ENCODE assay signal across 8 cellular contexts in genomic region chr17:57988301-57989010, GRCh38. TPM values are rescaled to one million over a fixed set of nuclear protein-coding genes. Genes with fewer than 3 reads are reported as not detected.
DNase-seq lines count a peak whose midpoint lies in the region; ATAC-seq and TF ChIP-seq lines count a peak whose summit lies in the region.

No MANE protein-coding gene starts in this region.

- H2AFZ ChIP-seq in neural progenitor cell (replicated peaks) = peak overlapping the region; percentile 26

- DNase-seq in Caki2 (ENCODE audit: low read depth) (peak; percentile 54), NT2/D1 (ENCODE audit: low read depth, low spot score) (no peak), foreskin melanocyte (peak; percentile 49), neural progenitor cell (ENCODE audit: low spot score) (no peak), ureter (ENCODE audit: low spot score) (peak; percentile 73)
- peak; percentile 4 for DNase-seq in activated T-helper 9 cell treated with anti-CD3 and anti-CD28 coated beads, Interleukin-2, amount 50 U/mL, for 16 hours (ENCODE audit: low read depth)

- H3K27me3 Mint-ChIP-seq in neural progenitor cell (ENCODE audit: insufficient read depth, low read depth) = peaks cover 2% of the 10 kb centered on the region

- H3K4me2 ChIP-seq in neural progenitor cell = peak overlapping the region; percentile 94

- H3K4me1 ChIP-seq in NT2/D1 (ENCODE audit: insufficient read depth, insufficient read length) (peaks cover 3% of the 10 kb centered on the region), neural progenitor cell (peaks cover 62% of the 10 kb centered on the region)

- peak overlapping the region; percentile 94 for H3K9ac ChIP-seq in NT2/D1 (ENCODE audit: insufficient read length, low read depth)
- H3K9ac ChIP-seq in neural progenitor cell = peak overlapping the region; percentile 47

- peak overlapping the region; percentile 94 for H3K4me3 Mint-ChIP-seq in neural progenitor cell

- peaks cover 77% of the 10 kb centered on the region for H3K4me1 Mint-ChIP-seq in neural progenitor cell

- H3F3A ChIP-seq in neural progenitor cell (ENCODE audit: low read depth) = peaks cover 84% of the 10 kb centered on the region

- H3K27ac ChIP-seq in neural progenitor cell = peak overlapping the region; percentile 98

- H3K4me3 ChIP-seq in NT2/D1 (ENCODE audit: insufficient read length, low read depth) (peak overlapping the region; percentile 86), neural progenitor cell (peak overlapping the region; percentile 69)

- no peaks in the 10 kb centered on the region for H3K9me3 ChIP-seq in NT2/D1 (ENCODE audit: insufficient read depth, low read length)
- H3K9me3 ChIP-seq in neural progenitor cell (ENCODE audit: low read depth) = no peaks in the 10 kb centered on the region

- H3K36me3 ChIP-seq in NT2/D1 (ENCODE audit: insufficient read depth, insufficient read length, low read length) (peaks cover 14% of the 10 kb centered on the region), neural progenitor cell (no peaks in the 10 kb centered on the region)

- in situ Hi-C loops in Caki2 (cut with HindIII; ENCODE audit: low pct_unique_long_range_greater_than_20kb, low sequenced_read_pairs) = no loop called here

- TF ChIP-seq CTCF in neural progenitor cell (IDR thresholded peaks at IDR 0.05) = no peak

- peaks cover 43% of the 10 kb centered on the region for H3K79me2 ChIP-seq in neural progenitor cell (ENCODE audit: low read depth)

- H3K36me3 Mint-ChIP-seq in neural progenitor cell = peaks cover 5% of the 10 kb centered on the region

- ATAC-seq in GM19395 (IDR thresholded peaks at IDR 0.05; ENCODE audit: unreplicated experiment) = peak; percentile 73
- peak; percentile 51 for ATAC-seq in HG03457 (IDR thresholded peaks at IDR 0.05; ENCODE audit: unreplicated experiment)

- no peaks in the 10 kb centered on the region for H3K27me3 ChIP-seq in NT2/D1 (ENCODE audit: insufficient read depth, insufficient read length)
- H3K27me3 ChIP-seq in neural progenitor cell = no peaks in the 10 kb centered on the region

- H3K9me3 Mint-ChIP-seq in neural progenitor cell = no peaks in the 10 kb centered on the region

- peak overlapping the region; percentile 99 for H3K27ac Mint-ChIP-seq in neural progenitor cell

- peaks cover 44% of the 10 kb centered on the region for H4K20me1 ChIP-seq in neural progenitor cell (ENCODE audit: low read depth)

RNA-seq across cellular contexts. Expression of gene VEZF1, which starts 0.4 kb away (rescaled TPM):
- 20.9 and 44.0 TPM in 2 replicates for total RNA-seq in Caki2 (2014; rRNA removed; shearing (Covaris generic); ENCODE audit: low replicate concordance)
- total RNA-seq in neural progenitor cell (ENCODE audit: low replicate concordance) (90.4 and 103 TPM in 2 replicates), ureter (75.6 TPM)

RNA-seq across cellular contexts. Expression of gene SRSF1, which starts 18.6 kb away (rescaled TPM):
- 242 and 309 TPM in 2 replicates for total RNA-seq in Caki2 (2014; rRNA removed; shearing (Covaris generic); ENCODE audit: low replicate concordance)
- total RNA-seq in neural progenitor cell (ENCODE audit: low replicate concordance) (436 and 556 TPM in 2 replicates), ureter (205 TPM)

RNA-seq across cellular contexts. Expression of gene CUEDC1, which starts 33.2 kb away (rescaled TPM):
- 24.8 and 47.7 TPM in 2 replicates for total RNA-seq in Caki2 (2014; rRNA removed; shearing (Covaris generic); ENCODE audit: low replicate concordance)
- total RNA-seq in neural progenitor cell (ENCODE audit: low replicate concordance) (8.8 and 14.7 TPM in 2 replicates), ureter (36.9 TPM)

Comparison
In these comparisons a context has a peak if more than half of its experiments do, and no peak if none do; other contexts are left out.
1. DNase-seq: peak in Caki2 (single experiment), activated T-helper 9 cell treated with anti-CD3 and anti-CD28 coated beads, Interleukin-2, amount 50 U/mL, for 16 hours (single experiment), foreskin melanocyte (single experiment) and ureter (single experiment); none in NT2/D1 (single experiment) and neural progenitor cell (single experiment).